Comparison of ENCODE assay signal across 24 cellular contexts in genomic region chr9:81506941-81507864, GRCh38.
"Had no signal": no experiment of that assay in that cellular context is flagged by ENCODE, and none has a peak within 500 bp of the region (broad histone marks: within the 10 kb centered on the region; RNA-seq: fewer than 3 reads in every experiment).

No MANE protein-coding gene starts in this region.

- FAIRE-seq: RCC 7860 had no signal

- H3K27me3 ChIP-seq: MG63, SJSA1 had no signal

- H3K9me3 ChIP-seq: MG63, SJSA1 had no signal

- H3K27ac ChIP-seq: SJSA1, SK-N-MC had no signal

- H3K36me3 ChIP-seq: MG63, SJSA1 had no signal

- H3K4me1 ChIP-seq: SJSA1 had no signal

- DNase-seq: Karpas-422, KG1, MG63, NCI-H1092, NCI-H1105 treated with DMSO at 0.1 percent for 48 hours, NCI-H1417 treated with DMSO at 0.1 percent for 48 hours, NCI-H146, NCI-H1694 treated with DMSO at 0.1 percent for 48 hours, NCI-H1930, NCI-H2081, NCI-H2107, NCI-H2171, NCI-H226, NCI-H446, NCI-H510A, NCI-H524 treated with DMSO at 0.1 percent for 48 hours, NCI-H69, NCI-H774, Right ventricle myocardium superior, RPMI8226, SIG-M5 had no signal

- H3K4me3 ChIP-seq: MG63, SJSA1, SK-N-MC had no signal
